In genomic region chr1:246565751-246566127, GRCh38 we compare ENCODE assay signal across 8 cellular contexts. TPM values are rescaled to one million over a fixed set of nuclear protein-coding genes. Genes with fewer than 3 reads are reported as not detected.
DNase-seq lines count a peak whose midpoint lies in the region; ATAC-seq and TF ChIP-seq lines count a peak whose summit lies in the region.

No MANE protein-coding gene starts in this region.

- DNase-seq in DMS 273 (lab: John Stamatoyannopoulos, UW; ENCODE audit: unreplicated experiment) (peak; percentile 88), DMS 273 treated with DMSO at 0.1 percent for 48 hours (lab: John Stamatoyannopoulos, UW) (no peak), astrocyte of the cerebellum (ENCODE audit: low read depth) (no peak), left lobe of liver (ENCODE audit: low spot score) (no peak), thyroid gland (no peak), mesenteric fat pad (ENCODE audit: low spot score) (no peak)

- H3K9me3 ChIP-seq in HUES64 (ENCODE audit: insufficient read depth, low read depth, low read length) (no peaks in the 10 kb centered on the region), thyroid gland (no peaks in the 10 kb centered on the region)

- in situ Hi-C loops in astrocyte of the cerebellum (cut with HindIII; ENCODE audit: low sequenced_read_pairs): no loop called here

- TF ChIP-seq CTCF in astrocyte of the cerebellum (IDR thresholded peaks at IDR 0.05; ENCODE audit: low read depth, low read length, missing control alignments) (no peak), thyroid gland (IDR thresholded peaks at IDR 0.05) (no peak)

- peak overlapping the region; percentile 84 for H3K9ac ChIP-seq in HUES64 (ENCODE audit: low read depth, low read length)

- TF ChIP-seq POLR2A in thyroid gland (IDR thresholded peaks at IDR 0.05): no peak

- WGBS in HUES64: under 1% methylated on average over 25 of the region's 25 CpGs
- WGBS in thyroid gland, 2 donors: 1% methylated on average over 12 to 21 of the region's 25 CpGs

- peaks cover 23% of the 10 kb centered on the region for H3K36me3 ChIP-seq in HUES64 (ENCODE audit: insufficient read depth, low read length)
- H3K36me3 ChIP-seq in thyroid gland: peaks cover 0 to 8% of the 10 kb centered on the region in 2 donors

- H3K27me3 ChIP-seq in HUES64 (ENCODE audit: insufficient read depth, low read length) (no peaks in the 10 kb centered on the region), thyroid gland (no peaks in the 10 kb centered on the region)

- ATAC-seq in left lobe of liver: peak; percentile 22
- no peak for ATAC-seq in GM18873 (IDR thresholded peaks at IDR 0.05; ENCODE audit: low FRiP score, unreplicated experiment)

- H3K4me1 ChIP-seq in HUES64 (ENCODE audit: insufficient read depth, low read length): no peaks in the 10 kb centered on the region
- peaks cover 31 to 37% of the 10 kb centered on the region in 2 donors for H3K4me1 ChIP-seq in thyroid gland

- H3K27ac ChIP-seq in HUES64 (ENCODE audit: low read depth, low read length) (peak overlapping the region; percentile 74), thyroid gland (peak overlapping the region; percentile 54 to 97 (median 56))

- intact Hi-C loops in thyroid gland (cut with DNase I): loop anchor here (10.0 kb wide), 1 partner anchor 129 kb away; no protein-coding TSS in a partner anchor

- peak overlapping the region; percentile 85 for H3K4me3 ChIP-seq in HUES64 (ENCODE audit: low read length)
- peak overlapping the region; percentile 95 for H3K4me3 ChIP-seq in astrocyte of the cerebellum (ENCODE audit: low read depth, low read length)
- H3K4me3 ChIP-seq in thyroid gland (replicated peaks in 1 of 3): peak overlapping the region; percentile 56 to 84 (median 82)

RNA-seq across cellular contexts. Expression of gene TFB2M, which starts 0.3 kb away (rescaled TPM):
- 23.4 TPM for polyA plus RNA-seq in HUES64 (2013, experiment 1 of 2)
- 20.7 TPM for polyA plus RNA-seq in HUES64 (2013, experiment 2 of 2)
- total RNA-seq in left lobe of liver (14.1 TPM), thyroid gland (10 to 100 TPM; 12.2 to 21.9 (median 15.9) TPM), mesenteric fat pad (12.7 TPM)

RNA-seq across cellular contexts. Expression of gene CNST, which starts 0.5 kb away (rescaled TPM):
- polyA plus RNA-seq in HUES64 (2013, experiment 1 of 2): 9.9 TPM
- 9.6 TPM for polyA plus RNA-seq in HUES64 (2013, experiment 2 of 2)
- total RNA-seq in left lobe of liver (16.5 TPM), thyroid gland (10 to 100 TPM; 38.8 to 49.5 (median 41.7) TPM), mesenteric fat pad (27.5 TPM)

RNA-seq across cellular contexts. Expression of gene SMYD3, which starts 58.7 kb away (rescaled TPM):
- 21.5 TPM for polyA plus RNA-seq in HUES64 (2013, experiment 1 of 2)
- polyA plus RNA-seq in HUES64 (2013, experiment 2 of 2): 27.1 TPM
- total RNA-seq in left lobe of liver (6.7 TPM), thyroid gland (100 to 1,000 TPM in 1 of 4 donors, 10 to 100 TPM in 3; 33.7 to 105 (median 51.4) TPM), mesenteric fat pad (12.4 TPM)
